2 cellular contexts compared by ENCODE assay signal in the genomic region with DNA sequence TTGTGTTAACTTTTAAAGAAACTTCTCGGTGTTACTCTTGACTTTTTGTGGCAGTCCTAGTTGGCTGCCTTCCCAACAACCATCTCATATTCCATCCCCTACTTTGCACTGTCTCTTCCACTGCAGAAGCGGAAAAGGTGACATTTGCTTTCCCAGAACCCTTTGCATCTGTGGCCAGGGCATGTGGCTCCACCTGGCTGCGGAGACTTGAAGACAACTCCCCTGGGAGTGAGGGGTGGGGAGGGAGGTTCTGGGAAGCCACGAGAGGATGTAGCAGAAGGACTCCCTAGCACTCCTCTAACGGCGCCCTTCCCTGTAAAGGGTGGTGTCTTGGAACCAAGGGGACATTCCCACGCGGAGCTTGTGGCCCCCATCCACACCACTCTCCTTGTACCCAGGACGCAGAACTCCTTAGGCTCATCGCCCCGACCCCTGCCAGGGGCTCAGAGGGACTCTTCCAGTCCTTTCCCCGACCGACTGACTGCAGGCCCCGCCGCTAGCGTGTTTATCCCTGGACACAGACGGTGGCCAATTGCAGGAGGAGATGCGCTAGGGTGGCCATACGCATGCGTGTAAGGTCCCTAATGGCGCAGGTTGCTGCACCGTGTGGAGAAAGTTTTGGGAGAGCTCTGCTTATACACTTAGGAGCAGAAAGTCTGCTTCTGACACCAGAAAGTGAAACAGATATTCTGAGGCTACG.
A peak's percentile ranks its signal among the peaks of the same experiment; 100 is the strongest.
TF ChIP-seq lines count a peak whose summit lies in the region.

No MANE protein-coding gene starts in this region.

TF ChIP-seq in GM23338, 12 proteins besides CTCF, POLR2A, EP300 and RAD21 (continued from another document):
- TF ChIP-seq, protein P1, sequence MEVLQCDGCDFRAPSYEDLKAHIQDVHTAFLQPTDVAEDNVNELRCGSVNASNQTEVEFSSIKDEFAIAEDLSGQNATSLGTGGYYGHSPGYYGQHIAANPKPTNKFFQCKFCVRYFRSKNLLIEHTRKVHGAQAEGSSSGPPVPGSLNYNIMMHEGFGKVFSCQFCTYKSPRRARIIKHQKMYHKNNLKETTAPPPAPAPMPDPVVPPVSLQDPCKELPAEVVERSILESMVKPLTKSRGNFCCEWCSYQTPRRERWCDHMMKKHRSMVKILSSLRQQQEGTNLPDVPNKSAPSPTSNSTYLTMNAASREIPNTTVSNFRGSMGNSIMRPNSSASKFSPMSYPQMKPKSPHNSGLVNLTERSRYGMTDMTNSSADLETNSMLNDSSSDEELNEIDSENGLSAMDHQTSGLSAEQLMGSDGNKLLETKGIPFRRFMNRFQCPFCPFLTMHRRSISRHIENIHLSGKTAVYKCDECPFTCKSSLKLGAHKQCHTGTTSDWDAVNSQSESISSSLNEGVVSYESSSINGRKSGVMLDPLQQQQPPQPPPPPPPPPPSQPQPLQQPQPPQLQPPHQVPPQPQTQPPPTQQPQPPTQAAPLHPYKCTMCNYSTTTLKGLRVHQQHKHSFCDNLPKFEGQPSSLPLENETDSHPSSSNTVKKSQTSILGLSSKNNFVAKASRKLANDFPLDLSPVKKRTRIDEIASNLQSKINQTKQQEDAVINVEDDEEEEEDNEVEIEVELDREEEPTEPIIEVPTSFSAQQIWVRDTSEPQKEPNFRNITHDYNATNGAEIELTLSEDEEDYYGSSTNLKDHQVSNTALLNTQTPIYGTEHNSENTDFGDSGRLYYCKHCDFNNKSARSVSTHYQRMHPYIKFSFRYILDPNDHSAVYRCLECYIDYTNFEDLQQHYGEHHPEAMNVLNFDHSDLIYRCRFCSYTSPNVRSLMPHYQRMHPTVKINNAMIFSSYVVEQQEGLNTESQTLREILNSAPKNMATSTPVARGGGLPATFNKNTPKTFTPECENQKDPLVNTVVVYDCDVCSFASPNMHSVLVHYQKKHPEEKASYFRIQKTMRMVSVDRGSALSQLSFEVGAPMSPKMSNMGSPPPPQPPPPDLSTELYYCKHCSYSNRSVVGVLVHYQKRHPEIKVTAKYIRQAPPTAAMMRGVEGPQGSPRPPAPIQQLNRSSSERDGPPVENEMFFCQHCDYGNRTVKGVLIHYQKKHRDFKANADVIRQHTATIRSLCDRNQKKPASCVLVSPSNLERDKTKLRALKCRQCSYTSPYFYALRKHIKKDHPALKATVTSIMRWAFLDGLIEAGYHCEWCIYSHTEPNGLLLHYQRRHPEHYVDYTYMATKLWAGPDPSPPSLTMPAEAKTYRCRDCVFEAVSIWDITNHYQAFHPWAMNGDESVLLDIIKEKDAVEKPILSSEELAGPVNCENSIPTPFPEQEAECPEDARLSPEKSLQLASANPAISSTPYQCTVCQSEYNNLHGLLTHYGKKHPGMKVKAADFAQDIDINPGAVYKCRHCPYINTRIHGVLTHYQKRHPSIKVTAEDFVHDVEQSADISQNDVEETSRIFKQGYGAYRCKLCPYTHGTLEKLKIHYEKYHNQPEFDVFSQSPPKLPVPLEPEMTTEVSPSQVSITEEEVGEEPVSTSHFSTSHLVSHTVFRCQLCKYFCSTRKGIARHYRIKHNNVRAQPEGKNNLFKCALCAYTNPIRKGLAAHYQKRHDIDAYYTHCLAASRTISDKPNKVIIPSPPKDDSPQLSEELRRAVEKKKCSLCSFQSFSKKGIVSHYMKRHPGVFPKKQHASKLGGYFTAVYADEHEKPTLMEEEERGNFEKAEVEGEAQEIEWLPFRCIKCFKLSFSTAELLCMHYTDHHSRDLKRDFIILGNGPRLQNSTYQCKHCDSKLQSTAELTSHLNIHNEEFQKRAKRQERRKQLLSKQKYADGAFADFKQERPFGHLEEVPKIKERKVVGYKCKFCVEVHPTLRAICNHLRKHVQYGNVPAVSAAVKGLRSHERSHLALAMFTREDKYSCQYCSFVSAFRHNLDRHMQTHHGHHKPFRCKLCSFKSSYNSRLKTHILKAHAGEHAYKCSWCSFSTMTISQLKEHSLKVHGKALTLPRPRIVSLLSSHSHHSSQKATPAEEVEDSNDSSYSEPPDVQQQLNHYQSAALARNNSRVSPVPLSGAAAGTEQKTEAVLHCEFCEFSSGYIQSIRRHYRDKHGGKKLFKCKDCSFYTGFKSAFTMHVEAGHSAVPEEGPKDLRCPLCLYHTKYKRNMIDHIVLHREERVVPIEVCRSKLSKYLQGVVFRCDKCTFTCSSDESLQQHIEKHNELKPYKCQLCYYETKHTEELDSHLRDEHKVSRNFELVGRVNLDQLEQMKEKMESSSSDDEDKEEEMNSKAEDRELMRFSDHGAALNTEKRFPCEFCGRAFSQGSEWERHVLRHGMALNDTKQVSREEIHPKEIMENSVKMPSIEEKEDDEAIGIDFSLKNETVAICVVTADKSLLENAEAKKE (CRISPR knock-in tag; IDR thresholded peaks at IDR 0.05) = no peak

TF ChIP-seq in K562, 482 proteins besides CTCF, POLR2A, EP300 and RAD21 (continued from another document):
- TF ChIP-seq IRF1 (CRISPR knock-in tag; IDR thresholded peaks at IDR 0.05; ENCODE audit: borderline replicate concordance) (no peak), SIN3A (IDR thresholded peaks at IDR 0.05; ENCODE audit: borderline replicate concordance in 2 of 2, control insufficient read depth in 1 of 2, low read depth in 2 of 2, low read length in 2 of 2) (no peak), L3MBTL2 (IDR thresholded peaks at IDR 0.05) (peak; percentile 75)
